Comparison of ENCODE assay signal across 19 cellular contexts in genomic region chr6:31882344-31882743, GRCh38. TPM values are rescaled to one million over a fixed set of nuclear protein-coding genes. Genes with fewer than 3 reads are reported as not detected.
A peak's percentile ranks its signal among the peaks of the same experiment; 100 is the strongest.
DNase-seq lines count a peak whose midpoint lies in the region; FAIRE-seq and TF ChIP-seq lines count a peak whose summit lies in the region.
"Had no signal": no experiment of that assay in that cellular context is flagged by ENCODE, and none has a peak within 500 bp of the region (broad histone marks: within the 10 kb centered on the region; RNA-seq: fewer than 3 reads in every experiment).

No MANE protein-coding gene starts in this region.

- H3K27me3 Mint-ChIP-seq in activated CD4-positive, alpha-beta memory T cell treated with anti-CD3 and anti-CD28 coated beads, Interleukin-2, amount 10 ng/mL, durations not matched to agents 7 days and 5 days: no peaks in the 10 kb centered on the region
- H3K27me3 Mint-ChIP-seq: activated B cell treated with CpG ODN at 0.5 μM for 24 hours had no signal

- no peaks in the 10 kb centered on the region for H3K9me3 Mint-ChIP-seq in activated CD4-positive, alpha-beta memory T cell treated with anti-CD3 and anti-CD28 coated beads, Interleukin-2, amount 10 ng/mL, durations not matched to agents 7 days and 5 days
- H3K9me3 Mint-ChIP-seq: activated B cell treated with CpG ODN at 0.5 μM for 24 hours, natural killer cell had no signal

- no peak overlapping the region for H3K4me3 ChIP-seq in choroid plexus epithelial cell (ENCODE audit: low read depth, low read length)
- H3K4me3 ChIP-seq: A549, body of pancreas, dorsolateral prefrontal cortex had no signal

- peak; percentile 40 for DNase-seq in NCI-H82 (lab: John Stamatoyannopoulos, UW)
- no peak for DNase-seq in NCI-H82 treated with DMSO at 0.1 percent for 48 hours (lab: John Stamatoyannopoulos, UW; ENCODE audit: unreplicated experiment)
- peak; percentile 85 for DNase-seq in NCI-H2196 (lab: John Stamatoyannopoulos, UW; ENCODE audit: unreplicated experiment)
- DNase-seq in choroid plexus epithelial cell (ENCODE audit: low read depth): peak; percentile 53
- no peak for DNase-seq in urothelium cell line (ENCODE audit: low spot score)
- DNase-seq in activated T-cell treated with anti-CD3 and anti-CD28 coated beads for 4 hours: no peak
- no peak for DNase-seq in NCI-H774 (lab: John Stamatoyannopoulos, UW)
- DNase-seq in activated CD4-positive, alpha-beta memory T cell treated with anti-CD3 and anti-CD28 coated beads, Interleukin-2, amount 10 ng/mL, durations not matched to agents 7 days and 5 days: no peak
- DNase-seq: activated B cell treated with CpG ODN at 0.5 μM for 24 hours; body of pancreas; COR-L47; MV-4-11; natural killer cell; OCI-M1; stimulated activated CD4-positive, alpha-beta T cell treated with anti-CD3 and anti-CD28 coated beads, Interleukin-15, amount 100 ng/mL, for 24 hours; SW 1271 had no signal

- no peak for TF ChIP-seq CTCF in choroid plexus epithelial cell (conservative IDR thresholded peaks at IDR 0.05; ENCODE audit: low read depth, low read length)

- H3K4me1 Mint-ChIP-seq in activated CD4-positive, alpha-beta memory T cell treated with anti-CD3 and anti-CD28 coated beads, Interleukin-2, amount 10 ng/mL, durations not matched to agents 7 days and 5 days: no peaks in the 10 kb centered on the region
- H3K4me1 Mint-ChIP-seq: activated B cell treated with CpG ODN at 0.5 μM for 24 hours had no signal

- no peak overlapping the region for H3K27ac Mint-ChIP-seq in activated CD4-positive, alpha-beta memory T cell treated with anti-CD3 and anti-CD28 coated beads, Interleukin-2, amount 10 ng/mL, durations not matched to agents 7 days and 5 days
- H3K27ac Mint-ChIP-seq: activated B cell treated with CpG ODN at 0.5 μM for 24 hours, natural killer cell had no signal

- CTCF ChIA-PET in activated CD4-positive, alpha-beta memory T cell treated with anti-CD3 and anti-CD28 coated beads, Interleukin-2, amount 10 ng/mL, durations not matched to agents 7 days and 5 days (lab: Charles Lee): no interaction called here

- POLR2A ChIA-PET in activated CD4-positive, alpha-beta memory T cell treated with anti-CD3 and anti-CD28 coated beads, Interleukin-2, amount 10 ng/mL, durations not matched to agents 7 days and 5 days (lab: Charles Lee): no interaction called here

- H3K36me3 Mint-ChIP-seq in activated CD4-positive, alpha-beta memory T cell treated with anti-CD3 and anti-CD28 coated beads, Interleukin-2, amount 10 ng/mL, durations not matched to agents 7 days and 5 days (ENCODE audit: low read depth): peaks cover 59% of the 10 kb centered on the region

- H3K4me3 Mint-ChIP-seq in activated CD4-positive, alpha-beta memory T cell treated with anti-CD3 and anti-CD28 coated beads, Interleukin-2, amount 10 ng/mL, durations not matched to agents 7 days and 5 days: no peak overlapping the region
- H3K4me3 Mint-ChIP-seq: activated B cell treated with CpG ODN at 0.5 μM for 24 hours, natural killer cell had no signal

- FAIRE-seq in urothelium cell line (lab: Jason Lieb, UNC): peak; percentile 42
- FAIRE-seq: A549 had no signal

RNA-seq across cellular contexts. Expression of gene SLC44A4, which starts 3.5 kb away (rescaled TPM):
- under 1 TPM in 1 of 2 experiments, not detected in 1; 0.38 TPM for total RNA-seq in activated CD4-positive, alpha-beta memory T cell treated with anti-CD3 and anti-CD28 coated beads, Interleukin-2, amount 10 ng/mL, durations not matched to agents 7 days and 5 days
- total RNA-seq: activated B cell treated with CpG ODN at 0.5 μM for 24 hours had no signal

RNA-seq across cellular contexts. Expression of gene EHMT2, which starts 15.2 kb away (rescaled TPM):
- total RNA-seq in activated CD4-positive, alpha-beta memory T cell treated with anti-CD3 and anti-CD28 coated beads, Interleukin-2, amount 10 ng/mL, durations not matched to agents 7 days and 5 days: 10 to 100 TPM; 57.0 to 58.4 TPM

RNA-seq across cellular contexts. Expression of gene ZBTB12, which starts 19.5 kb away (rescaled TPM):
- 1 to 10 TPM in 1 of 2 experiments, under 1 TPM in 1; 0.98 to 1.1 TPM for total RNA-seq in activated CD4-positive, alpha-beta memory T cell treated with anti-CD3 and anti-CD28 coated beads, Interleukin-2, amount 10 ng/mL, durations not matched to agents 7 days and 5 days

RNA-seq across cellular contexts. Expression of gene NEU1, which starts 19.7 kb away (rescaled TPM):
- total RNA-seq in activated CD4-positive, alpha-beta memory T cell treated with anti-CD3 and anti-CD28 coated beads, Interleukin-2, amount 10 ng/mL, durations not matched to agents 7 days and 5 days: 10 to 100 TPM; 29.2 to 29.6 TPM

RNA-seq across cellular contexts. Expression of gene C2, which starts 45.2 kb away (rescaled TPM):
- 1 to 10 TPM in 1 of 2 experiments, under 1 TPM in 1; 0.45 to 1.0 TPM for total RNA-seq in activated CD4-positive, alpha-beta memory T cell treated with anti-CD3 and anti-CD28 coated beads, Interleukin-2, amount 10 ng/mL, durations not matched to agents 7 days and 5 days
- total RNA-seq: pulmonary artery endothelial cell had no signal

Comparison
In these comparisons a context has a peak if more than half of its experiments do, and no peak if none do; other contexts are left out.
1. DNase-seq: peak in NCI-H82 (single experiment), NCI-H2196 (single experiment) and choroid plexus epithelial cell (single experiment); none in NCI-H82 treated with DMSO at 0.1 percent for 48 hours (single experiment), urothelium cell line (single experiment), activated T-cell treated with anti-CD3 and anti-CD28 coated beads for 4 hours (single experiment), NCI-H774 (single experiment) and activated CD4-positive, alpha-beta memory T cell treated with anti-CD3 and anti-CD28 coated beads, Interleukin-2, amount 10 ng/mL, durations not matched to agents 7 days and 5 days (single experiment).